Comparison of ENCODE assay signal across 21 cellular contexts in genomic region chr22:26324150-26324549, GRCh38.
DNase-seq lines count a peak whose midpoint lies in the region; ATAC-seq and TF ChIP-seq lines count a peak whose summit lies in the region.
"Had no signal": no experiment of that assay in that cellular context is flagged by ENCODE, and none has a peak within 500 bp of the region (broad histone marks: within the 10 kb centered on the region; RNA-seq: fewer than 3 reads in every experiment).

No MANE protein-coding gene starts in this region.

- ATAC-seq in GM18909 (IDR thresholded peaks at IDR 0.05; ENCODE audit: poor library complexity, unreplicated experiment): no peak
- ATAC-seq: GM12878 had no signal

- peaks cover 23% of the 10 kb centered on the region for H3K4me1 ChIP-seq in osteoblast (ENCODE audit: insufficient read depth, low read length)
- H3K4me1 ChIP-seq: BE2C had no signal

- H4K20me1 ChIP-seq in osteoblast (ENCODE audit: insufficient read depth, low read length): no peaks in the 10 kb centered on the region
- H4K20me1 ChIP-seq: BLaER1 had no signal

- no peak for TF ChIP-seq CTCF in osteoblast (IDR thresholded peaks at IDR 0.05; ENCODE audit: extremely low read depth, low read depth, low read length)

- H3K27ac ChIP-seq in osteoblast (ENCODE audit: low read depth, low read length): no peak overlapping the region
- H3K27ac ChIP-seq: BLaER1 had no signal

- DNase-seq in NCI-H510A treated with DMSO at 0.1 percent for 48 hours (lab: John Stamatoyannopoulos, UW) (peak; percentile 1), NCI-H510A (lab: John Stamatoyannopoulos, UW) (no peak), osteoblast (ENCODE audit: insufficient read length, low spot score, missing footprints) (peak; percentile 78)
- no peak for DNase-seq in activated CD4-positive, alpha-beta T cell treated with anti-CD3 and anti-CD28 coated beads for 48 hours
- DNase-seq: 8988T; ACHN; BE2C; C1 segment of cervical spinal cord; CD4-positive, alpha-beta memory T cell; CD4-positive, CD25-positive, alpha-beta regulatory T cell; CD8-positive, alpha-beta memory T cell; COR-L47; DMS 273 treated with DMSO at 0.1 percent for 48 hours; DMS53; DMS79; DND-41; EL; GDM1 had no signal

- no peak overlapping the region for H3K4me2 ChIP-seq in osteoblast (ENCODE audit: insufficient read depth, low read length)
- H3K4me2 ChIP-seq: BLaER1 had no signal

- no peak overlapping the region for H3K4me3 ChIP-seq in osteoblast (ENCODE audit: insufficient read depth, low read length)
- H3K4me3 ChIP-seq: BLaER1, GM12878 had no signal

- H3K27me3 ChIP-seq in osteoblast (ENCODE audit: insufficient read depth, low read length): no peaks in the 10 kb centered on the region
- H3K27me3 ChIP-seq: BE2C, BLaER1 had no signal

- H2AFZ ChIP-seq in osteoblast (ENCODE audit: low read length): no peak overlapping the region

- no peaks in the 10 kb centered on the region for H3K9me3 ChIP-seq in osteoblast (ENCODE audit: low read depth, low read length)
- H3K9me3 ChIP-seq: BE2C, BLaER1 had no signal

- no peaks in the 10 kb centered on the region for H3K36me3 ChIP-seq in osteoblast (ENCODE audit: insufficient read depth, low read length)
- H3K36me3 ChIP-seq: BE2C, BLaER1 had no signal

- no peaks in the 10 kb centered on the region for H3K79me2 ChIP-seq in osteoblast (ENCODE audit: insufficient read depth, low read length)

Comparison
In these comparisons a context has a peak if more than half of its experiments do, and no peak if none do; other contexts are left out.
1. DNase-seq: peak in NCI-H510A treated with DMSO at 0.1 percent for 48 hours (single experiment) and osteoblast (single experiment); none in NCI-H510A (single experiment) and activated CD4-positive, alpha-beta T cell treated with anti-CD3 and anti-CD28 coated beads for 48 hours (single experiment).